ENCODE assay signal across 35 cellular contexts in genomic region chr16:25443994-25444393, GRCh38.
"Had no signal": no experiment of that assay in that cellular context is flagged by ENCODE, and none has a peak within 500 bp of the region (broad histone marks: within the 10 kb centered on the region; RNA-seq: fewer than 3 reads in every experiment).

No MANE protein-coding gene starts in this region.

- H3K36me3 ChIP-seq: MG63 had no signal

- H3K9me3 ChIP-seq: MG63 had no signal

- H3K4me3 ChIP-seq: MG63 had no signal

- H3K27me3 ChIP-seq: MG63 had no signal

- DNase-seq: Kasumi-1, MG63, MM.1S, MV-4-11, NCI-H1048, NCI-H1092, NCI-H1092 treated with DMSO at 0.1 percent for 48 hours, NCI-H1105, NCI-H1105 treated with DMSO at 0.1 percent for 48 hours, NCI-H1417, NCI-H1417 treated with DMSO at 0.1 percent for 48 hours, NCI-H1436, NCI-H1436 treated with DMSO at 0.1 percent for 48 hours, NCI-H146, NCI-H1694, NCI-H1694 treated with DMSO at 0.1 percent for 48 hours, NCI-H187, NCI-H187 treated with DMSO at 0.1 percent for 48 hours, NCI-H1930, NCI-H2029, NCI-H2029 treated with DMSO at 0.1 percent for 48 hours, NCI-H2081, NCI-H2081 treated with DMSO at 0.1 percent for 48 hours, NCI-H2107, NCI-H2171, NCI-H2171 treated with DMSO at 0.1 percent for 48 hours, NCI-H2227 treated with DMSO at 0.1 percent for 48 hours, NCI-H226, NCI-H345, NCI-H446, NCI-H446 treated with DMSO at 0.1 percent for 48 hours, NCI-H510A, NCI-H510A treated with DMSO at 0.1 percent for 48 hours, NCI-H524, NCI-H524 treated with DMSO at 0.1 percent for 48 hours had no signal
